ENCODE assay signal across 16 cellular contexts in the genomic region with DNA sequence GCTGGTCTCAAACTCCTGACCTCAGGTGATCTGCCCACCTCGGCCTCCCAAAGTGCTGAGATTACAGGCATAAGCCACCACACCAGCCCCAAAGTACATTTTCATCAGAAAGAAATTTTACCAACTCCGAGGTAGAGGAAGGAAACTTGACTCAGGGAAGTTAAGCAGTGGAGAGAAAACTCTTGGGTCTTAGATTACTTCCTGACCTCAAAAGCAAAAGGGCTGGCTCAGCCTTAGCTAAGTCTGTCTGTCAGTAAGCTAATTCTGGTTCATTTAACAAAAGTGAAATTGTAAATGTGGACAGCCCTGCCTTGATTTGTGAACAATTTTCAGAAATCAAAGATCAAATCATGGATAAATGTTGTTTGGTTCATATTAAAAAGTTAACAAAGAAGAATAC.
"Had no signal": no experiment of that assay in that cellular context is flagged by ENCODE, and none has a peak within 500 bp of the region (broad histone marks: within the 10 kb centered on the region; RNA-seq: fewer than 3 reads in every experiment).

No MANE protein-coding gene starts in this region.

- H3K27me3 ChIP-seq: adrenal gland, colonic mucosa, tibial artery, vagina had no signal

- H3K36me3 Mint-ChIP-seq: natural killer cell had no signal

- H3K4me1 ChIP-seq: adrenal gland had no signal

- DNase-seq: activated CD4-positive, alpha-beta T cell treated with anti-CD3 and anti-CD28 coated beads, Interleukin-2, amount 50 U/mL, for 1 hour; activated naive CD4-positive, alpha-beta T cell; adrenal gland; caudate nucleus; colonic mucosa; effector memory CD4-positive, alpha-beta T cell; erythroblast; glutamatergic neuron; immature natural killer cell; natural killer cell; right cardiac atrium; tibial artery had no signal

- H3K27me3 Mint-ChIP-seq: stimulated activated memory B cell treated with anti-CD40 and anti-IgM and Interleukin-4, amounts not matched to agents 10 μg/mL and 1 μg/mL and 100 μg/mL, for 72 hours had no signal

- H3K27ac ChIP-seq: adrenal gland, colonic mucosa, tibial artery, vagina had no signal

- H3K9me3 ChIP-seq: adrenal gland, colonic mucosa, vagina had no signal

- H3K36me3 ChIP-seq: adrenal gland, colonic mucosa, tibial artery, vagina had no signal

- ATAC-seq: natural killer cell; right cardiac atrium; stimulated activated memory B cell treated with anti-CD40 and anti-IgM and Interleukin-4, amounts not matched to agents 10 μg/mL and 1 μg/mL and 100 μg/mL, for 72 hours had no signal

- H3K4me3 ChIP-seq: adrenal gland, colonic mucosa, lung, tibial artery, vagina had no signal

- H3K27ac Mint-ChIP-seq: activated T-helper 1 cell treated with anti-CD3 and anti-CD28 coated beads, Interleukin-12 subunit alpha, Interleukin-12 subunit beta, Interleukin-2, Interleukin-4 antibody, amounts not matched to agents 30 ng/mL and 10 ng/mL and 1 ng/mL, durations not matched to agents 14 hours and 24 hours and 36 hours; natural killer cell; stimulated activated memory B cell treated with anti-CD40 and anti-IgM and Interleukin-4, amounts not matched to agents 10 μg/mL and 1 μg/mL and 100 μg/mL, for 72 hours had no signal

- H3K4me3 Mint-ChIP-seq: activated T-helper 1 cell treated with anti-CD3 and anti-CD28 coated beads, Interleukin-12 subunit alpha, Interleukin-12 subunit beta, Interleukin-2, Interleukin-4 antibody, amounts not matched to agents 30 ng/mL and 10 ng/mL and 1 ng/mL, durations not matched to agents 14 hours and 24 hours and 36 hours; immature natural killer cell; natural killer cell; stimulated activated memory B cell treated with anti-CD40 and anti-IgM and Interleukin-4, amounts not matched to agents 10 μg/mL and 1 μg/mL and 100 μg/mL, for 72 hours had no signal
